Comparison of ENCODE assay signal across 28 cellular contexts in the genomic region with DNA sequence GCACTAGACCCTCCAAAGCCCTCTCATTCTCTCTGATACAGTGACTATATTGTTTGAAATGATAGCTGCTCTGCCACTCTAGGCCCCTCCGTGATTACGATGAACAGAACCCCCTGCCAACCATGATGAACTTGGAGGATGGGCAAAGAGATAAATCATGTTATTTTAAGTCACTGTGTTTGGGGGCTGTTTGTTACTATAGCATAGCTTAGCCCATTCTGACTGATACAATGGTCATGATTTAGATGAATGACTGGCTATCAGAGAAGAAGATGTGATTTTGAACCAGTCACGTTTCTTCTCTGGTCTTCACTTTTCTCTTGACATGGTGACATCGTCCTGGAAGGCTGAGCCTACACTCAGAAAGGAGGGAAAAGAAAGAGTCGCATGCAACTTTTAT.
"Had no signal": no experiment of that assay in that cellular context is flagged by ENCODE, and none has a peak within 500 bp of the region (broad histone marks: within the 10 kb centered on the region; RNA-seq: fewer than 3 reads in every experiment).

No MANE protein-coding gene starts in this region.

- FAIRE-seq: colon, endometrium, endothelial cell of umbilical vein, frontal cortex had no signal

- DNase-seq: colonic mucosa; cortex of kidney; dermis blood vessel endothelial cell; dorsolateral prefrontal cortex; effector CD4-positive, alpha-beta T cell; effector CD8-positive, alpha-beta T cell; effector memory CD4-positive, alpha-beta T cell; effector memory CD8-positive, alpha-beta T cell; endodermal cell; erythroblast; esophagus squamous epithelium; foreskin fibroblast; foreskin keratinocyte; foreskin melanocyte; gastrocnemius medialis; glutamatergic neuron; head of caudate nucleus; heart left ventricle; heart right ventricle had no signal

- H3K9me3 Mint-ChIP-seq: effector memory CD8-positive, alpha-beta T cell had no signal

- H3K36me3 ChIP-seq: colonic mucosa, esophagus squamous epithelium, gastrocnemius medialis, gastroesophageal sphincter, heart left ventricle, heart right ventricle had no signal

- H3K4me3 ChIP-seq: colonic mucosa, coronary artery, dorsolateral prefrontal cortex, esophagus squamous epithelium, gastrocnemius medialis, gastroesophageal sphincter, heart left ventricle, heart right ventricle had no signal

- ATAC-seq: effector memory CD8-positive, alpha-beta T cell; esophagus mucosa; foreskin keratinocyte; gastrocnemius medialis; gastroesophageal sphincter; heart left ventricle; heart right ventricle had no signal

- H3K27ac ChIP-seq: colonic mucosa, coronary artery, dorsolateral prefrontal cortex, epithelial cell of prostate, esophagus squamous epithelium, foreskin keratinocyte, gastrocnemius medialis, gastroesophageal sphincter, heart left ventricle, heart right ventricle had no signal

- H3K9me3 ChIP-seq: colonic mucosa, esophagus squamous epithelium, gastrocnemius medialis, gastroesophageal sphincter had no signal

- H3K27ac Mint-ChIP-seq: dendritic cell treated with granulocyte-macrophage colony-stimulating factor and Interleukin-4, amounts not matched to agents 40 ng/mL and 50 ng/mL, for 4 days; effector memory CD8-positive, alpha-beta T cell; endodermal cell had no signal

- H3K4me3 Mint-ChIP-seq: dendritic cell treated with granulocyte-macrophage colony-stimulating factor and Interleukin-4, amounts not matched to agents 40 ng/mL and 50 ng/mL, for 4 days; effector memory CD8-positive, alpha-beta T cell; endodermal cell had no signal

- H3K4me1 ChIP-seq: colonic mucosa, foreskin keratinocyte, gastrocnemius medialis had no signal

- H3K27me3 ChIP-seq: colonic mucosa, foreskin keratinocyte, gastrocnemius medialis, gastroesophageal sphincter had no signal
